Comparison of ENCODE assay signal across 1 cellular context in the genomic region with DNA sequence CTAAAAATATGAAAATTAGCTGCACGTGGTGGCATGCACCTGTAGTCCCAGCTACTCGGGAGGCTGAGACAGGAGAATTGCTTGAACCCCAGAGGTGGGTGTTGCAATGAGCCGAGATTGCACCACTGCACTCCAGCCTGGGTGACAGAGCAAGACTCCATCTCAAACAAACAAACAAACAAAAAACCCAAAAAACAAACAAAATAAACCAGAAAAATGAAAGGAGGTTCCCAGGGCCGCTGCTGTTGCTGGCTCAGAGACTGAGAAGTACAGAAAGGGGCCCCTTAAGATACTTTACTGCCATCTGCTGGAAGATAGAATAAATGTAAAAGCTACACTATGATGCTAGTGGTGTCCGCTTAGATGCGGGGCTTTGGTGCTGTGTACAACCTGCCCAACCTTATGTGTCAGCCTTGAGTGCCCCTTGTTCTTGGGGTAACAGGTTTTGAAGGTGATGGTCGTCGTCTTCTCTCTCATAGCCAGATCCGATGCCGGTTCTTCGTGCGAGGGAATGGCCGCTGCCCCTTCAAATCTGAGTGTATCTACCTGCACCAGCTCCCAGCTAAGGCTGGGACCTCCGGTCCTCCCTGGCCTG.
TF ChIP-seq lines count a peak whose summit lies in the region.

No MANE protein-coding gene starts in this region.

TF ChIP-seq in HepG2, 621 proteins besides CTCF, POLR2A, EP300 and RAD21 (continued from another document and continues in another):
- TF ChIP-seq, protein P1, sequence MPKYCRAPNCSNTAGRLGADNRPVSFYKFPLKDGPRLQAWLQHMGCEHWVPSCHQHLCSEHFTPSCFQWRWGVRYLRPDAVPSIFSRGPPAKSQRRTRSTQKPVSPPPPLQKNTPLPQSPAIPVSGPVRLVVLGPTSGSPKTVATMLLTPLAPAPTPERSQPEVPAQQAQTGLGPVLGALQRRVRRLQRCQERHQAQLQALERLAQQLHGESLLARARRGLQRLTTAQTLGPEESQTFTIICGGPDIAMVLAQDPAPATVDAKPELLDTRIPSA (CRISPR knock-in tag; IDR thresholded peaks at IDR 0.05; ENCODE audit: borderline replicate concordance): no peak
- TF ChIP-seq, protein P2, sequence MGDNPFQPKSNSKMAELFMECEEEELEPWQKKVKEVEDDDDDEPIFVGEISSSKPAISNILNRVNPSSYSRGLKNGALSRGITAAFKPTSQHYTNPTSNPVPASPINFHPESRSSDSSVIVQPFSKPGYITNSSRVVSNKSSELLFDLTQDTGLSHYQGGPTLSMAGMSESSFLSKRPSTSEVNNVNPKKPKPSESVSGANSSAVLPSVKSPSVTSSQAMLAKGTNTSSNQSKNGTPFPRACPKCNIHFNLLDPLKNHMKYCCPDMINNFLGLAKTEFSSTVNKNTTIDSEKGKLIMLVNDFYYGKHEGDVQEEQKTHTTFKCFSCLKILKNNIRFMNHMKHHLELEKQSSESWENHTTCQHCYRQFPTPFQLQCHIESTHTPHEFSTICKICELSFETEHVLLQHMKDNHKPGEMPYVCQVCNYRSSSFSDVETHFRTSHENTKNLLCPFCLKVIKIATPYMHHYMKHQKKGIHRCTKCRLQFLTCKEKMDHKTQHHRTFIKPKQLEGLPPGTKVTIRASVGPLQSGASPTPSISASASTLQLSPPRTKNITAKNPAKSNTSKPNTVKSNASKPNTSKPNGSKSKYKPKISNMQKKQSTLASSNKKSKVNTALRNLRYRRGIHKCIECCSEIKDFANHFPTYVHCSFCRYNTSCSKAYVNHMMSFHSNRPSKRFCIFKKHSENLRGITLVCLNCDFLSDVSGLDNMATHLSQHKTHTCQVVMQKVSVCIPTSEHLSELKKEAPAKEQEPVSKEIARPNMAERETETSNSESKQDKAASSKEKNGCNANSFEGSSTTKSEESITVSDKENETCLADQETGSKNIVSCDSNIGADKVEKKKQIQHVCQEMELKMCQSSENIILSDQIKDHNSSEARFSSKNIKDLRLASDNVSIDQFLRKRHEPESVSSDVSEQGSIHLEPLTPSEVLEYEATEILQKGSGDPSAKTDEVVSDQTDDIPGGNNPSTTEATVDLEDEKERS (CRISPR knock-in tag; IDR thresholded peaks at IDR 0.05): peak; percentile 82
- no peak for TF ChIP-seq ZNF329 (CRISPR knock-in tag; IDR thresholded peaks at IDR 0.05; ENCODE audit: low read depth)
- TF ChIP-seq MYC (CRISPR knock-in tag; IDR thresholded peaks at IDR 0.05; ENCODE audit: borderline replicate concordance): no peak
- no peak for TF ChIP-seq ZNF563 (CRISPR knock-in tag; IDR thresholded peaks at IDR 0.05)
- peak; percentile 57; the same call in 1 of the 2 replicates for TF ChIP-seq MIXL1 (CRISPR knock-in tag; IDR thresholded peaks at IDR 0.05)
- no peak for TF ChIP-seq ZNF674 (CRISPR knock-in tag; IDR thresholded peaks at IDR 0.05; ENCODE audit: low read depth)
- no peak for TF ChIP-seq HES4 (CRISPR knock-in tag; IDR thresholded peaks at IDR 0.05; ENCODE audit: borderline replicate concordance)
- no peak for TF ChIP-seq ZNF782 (CRISPR knock-in tag; IDR thresholded peaks at IDR 0.05; ENCODE audit: borderline replicate concordance)
- TF ChIP-seq, protein P3, sequence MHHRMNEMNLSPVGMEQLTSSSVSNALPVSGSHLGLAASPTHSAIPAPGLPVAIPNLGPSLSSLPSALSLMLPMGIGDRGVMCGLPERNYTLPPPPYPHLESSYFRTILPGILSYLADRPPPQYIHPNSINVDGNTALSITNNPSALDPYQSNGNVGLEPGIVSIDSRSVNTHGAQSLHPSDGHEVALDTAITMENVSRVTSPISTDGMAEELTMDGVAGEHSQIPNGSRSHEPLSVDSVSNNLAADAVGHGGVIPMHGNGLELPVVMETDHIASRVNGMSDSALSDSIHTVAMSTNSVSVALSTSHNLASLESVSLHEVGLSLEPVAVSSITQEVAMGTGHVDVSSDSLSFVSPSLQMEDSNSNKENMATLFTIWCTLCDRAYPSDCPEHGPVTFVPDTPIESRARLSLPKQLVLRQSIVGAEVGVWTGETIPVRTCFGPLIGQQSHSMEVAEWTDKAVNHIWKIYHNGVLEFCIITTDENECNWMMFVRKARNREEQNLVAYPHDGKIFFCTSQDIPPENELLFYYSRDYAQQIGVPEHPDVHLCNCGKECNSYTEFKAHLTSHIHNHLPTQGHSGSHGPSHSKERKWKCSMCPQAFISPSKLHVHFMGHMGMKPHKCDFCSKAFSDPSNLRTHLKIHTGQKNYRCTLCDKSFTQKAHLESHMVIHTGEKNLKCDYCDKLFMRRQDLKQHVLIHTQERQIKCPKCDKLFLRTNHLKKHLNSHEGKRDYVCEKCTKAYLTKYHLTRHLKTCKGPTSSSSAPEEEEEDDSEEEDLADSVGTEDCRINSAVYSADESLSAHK (CRISPR knock-in tag; IDR thresholded peaks at IDR 0.05; ENCODE audit: borderline replicate concordance): no peak
- TF ChIP-seq SSRP1 (CRISPR knock-in tag; IDR thresholded peaks at IDR 0.05): no peak
- TF ChIP-seq MTF2 (CRISPR knock-in tag; IDR thresholded peaks at IDR 0.05; ENCODE audit: borderline replicate concordance): 0 out of 2 replicates have a peak, but pooled peaks have one; percentile 71
- TF ChIP-seq NKX3-1 (CRISPR knock-in tag; IDR thresholded peaks at IDR 0.05): no peak
- TF ChIP-seq, protein P4, sequence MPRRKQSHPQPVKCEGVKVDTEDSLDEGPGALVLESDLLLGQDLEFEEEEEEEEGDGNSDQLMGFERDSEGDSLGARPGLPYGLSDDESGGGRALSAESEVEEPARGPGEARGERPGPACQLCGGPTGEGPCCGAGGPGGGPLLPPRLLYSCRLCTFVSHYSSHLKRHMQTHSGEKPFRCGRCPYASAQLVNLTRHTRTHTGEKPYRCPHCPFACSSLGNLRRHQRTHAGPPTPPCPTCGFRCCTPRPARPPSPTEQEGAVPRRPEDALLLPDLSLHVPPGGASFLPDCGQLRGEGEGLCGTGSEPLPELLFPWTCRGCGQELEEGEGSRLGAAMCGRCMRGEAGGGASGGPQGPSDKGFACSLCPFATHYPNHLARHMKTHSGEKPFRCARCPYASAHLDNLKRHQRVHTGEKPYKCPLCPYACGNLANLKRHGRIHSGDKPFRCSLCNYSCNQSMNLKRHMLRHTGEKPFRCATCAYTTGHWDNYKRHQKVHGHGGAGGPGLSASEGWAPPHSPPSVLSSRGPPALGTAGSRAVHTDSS (CRISPR knock-in tag; conservative IDR thresholded peaks at IDR 0.05): no peak
- TF ChIP-seq CREM (IDR thresholded peaks at IDR 0.05): no peak
- TF ChIP-seq CREM (CRISPR knock-in tag; IDR thresholded peaks at IDR 0.05): no peak
- no peak for TF ChIP-seq ZNF607 (CRISPR knock-in tag; IDR thresholded peaks at IDR 0.05; ENCODE audit: borderline replicate concordance)
- TF ChIP-seq MEF2D (CRISPR knock-in tag; IDR thresholded peaks at IDR 0.05): peak; percentile 35; the same call in 1 of the 2 replicates
- no peak for TF ChIP-seq JUND (CRISPR knock-in tag; IDR thresholded peaks at IDR 0.05)
- TF ChIP-seq, protein P5, sequence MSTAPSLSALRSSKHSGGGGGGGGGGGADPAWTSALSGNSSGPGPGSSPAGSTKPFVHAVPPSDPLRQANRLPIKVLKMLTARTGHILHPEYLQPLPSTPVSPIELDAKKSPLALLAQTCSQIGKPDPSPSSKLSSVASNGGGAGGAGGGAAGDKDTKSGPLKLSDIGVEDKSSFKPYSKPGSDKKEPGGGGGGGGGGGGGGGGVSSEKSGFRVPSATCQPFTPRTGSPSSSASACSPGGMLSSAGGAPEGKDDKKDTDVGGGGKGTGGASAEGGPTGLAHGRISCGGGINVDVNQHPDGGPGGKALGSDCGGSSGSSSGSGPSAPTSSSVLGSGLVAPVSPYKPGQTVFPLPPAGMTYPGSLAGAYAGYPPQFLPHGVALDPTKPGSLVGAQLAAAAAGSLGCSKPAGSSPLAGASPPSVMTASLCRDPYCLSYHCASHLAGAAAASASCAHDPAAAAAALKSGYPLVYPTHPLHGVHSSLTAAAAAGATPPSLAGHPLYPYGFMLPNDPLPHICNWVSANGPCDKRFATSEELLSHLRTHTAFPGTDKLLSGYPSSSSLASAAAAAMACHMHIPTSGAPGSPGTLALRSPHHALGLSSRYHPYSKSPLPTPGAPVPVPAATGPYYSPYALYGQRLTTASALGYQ (CRISPR knock-in tag; IDR thresholded peaks at IDR 0.05): no peak
- no peak for TF ChIP-seq HMG20B (CRISPR knock-in tag; conservative IDR thresholded peaks at IDR 0.05)
- TF ChIP-seq, protein P6, sequence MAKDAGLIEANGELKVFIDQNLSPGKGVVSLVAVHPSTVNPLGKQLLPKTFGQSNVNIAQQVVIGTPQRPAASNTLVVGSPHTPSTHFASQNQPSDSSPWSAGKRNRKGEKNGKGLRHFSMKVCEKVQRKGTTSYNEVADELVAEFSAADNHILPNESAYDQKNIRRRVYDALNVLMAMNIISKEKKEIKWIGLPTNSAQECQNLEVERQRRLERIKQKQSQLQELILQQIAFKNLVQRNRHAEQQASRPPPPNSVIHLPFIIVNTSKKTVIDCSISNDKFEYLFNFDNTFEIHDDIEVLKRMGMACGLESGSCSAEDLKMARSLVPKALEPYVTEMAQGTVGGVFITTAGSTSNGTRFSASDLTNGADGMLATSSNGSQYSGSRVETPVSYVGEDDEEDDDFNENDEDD (CRISPR knock-in tag; IDR thresholded peaks at IDR 0.05; ENCODE audit: borderline replicate concordance): no peak
- TF ChIP-seq DPF2 (CRISPR knock-in tag; IDR thresholded peaks at IDR 0.05; ENCODE audit: borderline replicate concordance, low read depth): no peak
- no peak for TF ChIP-seq TMF1 (CRISPR knock-in tag; IDR thresholded peaks at IDR 0.05; ENCODE audit: low read depth)
- TF ChIP-seq CEBPB (IDR thresholded peaks at IDR 0.05; ENCODE audit: borderline replicate concordance, low read depth, low read length): peak; percentile 50; the same call in 1 of the 2 replicates
- no peak for TF ChIP-seq TARDBP (CRISPR knock-in tag; IDR thresholded peaks at IDR 0.05)
- no peak for TF ChIP-seq ZNF564 (CRISPR knock-in tag; IDR thresholded peaks at IDR 0.05)
- no peak for TF ChIP-seq ZNF337 (CRISPR knock-in tag; IDR thresholded peaks at IDR 0.05; ENCODE audit: borderline replicate concordance, low read depth)
- TF ChIP-seq, protein P7, sequence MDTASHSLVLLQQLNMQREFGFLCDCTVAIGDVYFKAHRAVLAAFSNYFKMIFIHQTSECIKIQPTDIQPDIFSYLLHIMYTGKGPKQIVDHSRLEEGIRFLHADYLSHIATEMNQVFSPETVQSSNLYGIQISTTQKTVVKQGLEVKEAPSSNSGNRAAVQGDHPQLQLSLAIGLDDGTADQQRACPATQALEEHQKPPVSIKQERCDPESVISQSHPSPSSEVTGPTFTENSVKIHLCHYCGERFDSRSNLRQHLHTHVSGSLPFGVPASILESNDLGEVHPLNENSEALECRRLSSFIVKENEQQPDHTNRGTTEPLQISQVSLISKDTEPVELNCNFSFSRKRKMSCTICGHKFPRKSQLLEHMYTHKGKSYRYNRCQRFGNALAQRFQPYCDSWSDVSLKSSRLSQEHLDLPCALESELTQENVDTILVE (CRISPR knock-in tag; IDR thresholded peaks at IDR 0.05): no peak
- TF ChIP-seq, protein P8, sequence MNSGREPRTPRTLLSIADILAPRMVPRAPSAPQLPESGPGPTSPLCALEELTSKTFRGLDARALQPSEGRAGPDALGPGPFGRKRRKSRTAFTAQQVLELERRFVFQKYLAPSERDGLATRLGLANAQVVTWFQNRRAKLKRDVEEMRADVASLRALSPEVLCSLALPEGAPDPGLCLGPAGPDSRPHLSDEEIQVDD (CRISPR knock-in tag; IDR thresholded peaks at IDR 0.05; ENCODE audit: borderline replicate concordance): no peak
- TF ChIP-seq DR1 (CRISPR knock-in tag; IDR thresholded peaks at IDR 0.05): no peak
- TF ChIP-seq RBAK (CRISPR knock-in tag; IDR thresholded peaks at IDR 0.05): no peak
- TF ChIP-seq KAT8 (CRISPR knock-in tag; IDR thresholded peaks at IDR 0.05): peak; percentile 26; the same call in 1 of the 2 replicates
- peak; percentile 41; the same call in 1 of the 2 replicates for TF ChIP-seq IRF2 (CRISPR knock-in tag; IDR thresholded peaks at IDR 0.05)
- no peak for TF ChIP-seq PCBP2 (optimal IDR thresholded peaks at IDR 0.05; ENCODE audit: low read depth, low read length, poor library complexity, severe bottlenecking)
- no peak for TF ChIP-seq ZIK1 (CRISPR knock-in tag; IDR thresholded peaks at IDR 0.05; ENCODE audit: borderline replicate concordance, low read depth)
- TF ChIP-seq ZNF616 (CRISPR knock-in tag; IDR thresholded peaks at IDR 0.05; ENCODE audit: low read depth): no peak
- TF ChIP-seq HIVEP1 (CRISPR knock-in tag; IDR thresholded peaks at IDR 0.05): 0 out of 2 replicates have a peak, but pooled peaks have one; percentile 37
- TF ChIP-seq, protein P9, sequence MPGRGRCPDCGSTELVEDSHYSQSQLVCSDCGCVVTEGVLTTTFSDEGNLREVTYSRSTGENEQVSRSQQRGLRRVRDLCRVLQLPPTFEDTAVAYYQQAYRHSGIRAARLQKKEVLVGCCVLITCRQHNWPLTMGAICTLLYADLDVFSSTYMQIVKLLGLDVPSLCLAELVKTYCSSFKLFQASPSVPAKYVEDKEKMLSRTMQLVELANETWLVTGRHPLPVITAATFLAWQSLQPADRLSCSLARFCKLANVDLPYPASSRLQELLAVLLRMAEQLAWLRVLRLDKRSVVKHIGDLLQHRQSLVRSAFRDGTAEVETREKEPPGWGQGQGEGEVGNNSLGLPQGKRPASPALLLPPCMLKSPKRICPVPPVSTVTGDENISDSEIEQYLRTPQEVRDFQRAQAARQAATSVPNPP (CRISPR knock-in tag; IDR thresholded peaks at IDR 0.05): no peak
- TF ChIP-seq TRIM24 (CRISPR knock-in tag; IDR thresholded peaks at IDR 0.05): no peak
- no peak for TF ChIP-seq STAT5B (CRISPR knock-in tag; IDR thresholded peaks at IDR 0.05)
- no peak for TF ChIP-seq PHB2 (IDR thresholded peaks at IDR 0.05; ENCODE audit: partially characterized antibody)
- no peak for TF ChIP-seq SNAPC2 (CRISPR knock-in tag; IDR thresholded peaks at IDR 0.05)
- TF ChIP-seq EZH2 (conservative IDR thresholded peaks at IDR 0.05; ENCODE audit: low read depth, low read length): no peak
- no peak for TF ChIP-seq ZNF446 (CRISPR knock-in tag; IDR thresholded peaks at IDR 0.05)
- no peak for TF ChIP-seq ZNF552 (CRISPR knock-in tag; IDR thresholded peaks at IDR 0.05; ENCODE audit: borderline replicate concordance)
- TF ChIP-seq ZNF121 (CRISPR knock-in tag; IDR thresholded peaks at IDR 0.05): no peak
- no peak for TF ChIP-seq GLI4 (CRISPR knock-in tag; IDR thresholded peaks at IDR 0.05; ENCODE audit: borderline replicate concordance)
- TF ChIP-seq ZMYM2 (CRISPR knock-in tag; IDR thresholded peaks at IDR 0.05): 0 out of 2 replicates have a peak, but pooled peaks have one; percentile 58
- TF ChIP-seq ZFY (CRISPR knock-in tag; IDR thresholded peaks at IDR 0.05): 0 out of 2 replicates have a peak, but pooled peaks have one; percentile 24
- TF ChIP-seq, protein P10, sequence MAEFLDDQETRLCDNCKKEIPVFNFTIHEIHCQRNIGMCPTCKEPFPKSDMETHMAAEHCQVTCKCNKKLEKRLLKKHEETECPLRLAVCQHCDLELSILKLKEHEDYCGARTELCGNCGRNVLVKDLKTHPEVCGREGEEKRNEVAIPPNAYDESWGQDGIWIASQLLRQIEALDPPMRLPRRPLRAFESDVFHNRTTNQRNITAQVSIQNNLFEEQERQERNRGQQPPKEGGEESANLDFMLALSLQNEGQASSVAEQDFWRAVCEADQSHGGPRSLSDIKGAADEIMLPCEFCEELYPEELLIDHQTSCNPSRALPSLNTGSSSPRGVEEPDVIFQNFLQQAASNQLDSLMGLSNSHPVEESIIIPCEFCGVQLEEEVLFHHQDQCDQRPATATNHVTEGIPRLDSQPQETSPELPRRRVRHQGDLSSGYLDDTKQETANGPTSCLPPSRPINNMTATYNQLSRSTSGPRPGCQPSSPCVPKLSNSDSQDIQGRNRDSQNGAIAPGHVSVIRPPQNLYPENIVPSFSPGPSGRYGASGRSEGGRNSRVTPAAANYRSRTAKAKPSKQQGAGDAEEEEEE (CRISPR knock-in tag; IDR thresholded peaks at IDR 0.05; ENCODE audit: borderline replicate concordance): no peak
- TF ChIP-seq PHF20 (CRISPR knock-in tag; IDR thresholded peaks at IDR 0.05): no peak
- no peak for TF ChIP-seq ZNF788 (CRISPR knock-in tag; IDR thresholded peaks at IDR 0.05; ENCODE audit: borderline replicate concordance)
- no peak for TF ChIP-seq CBX1 (IDR thresholded peaks at IDR 0.05; ENCODE audit: low read depth)
